1 cellular context compared by ENCODE assay signal in the genomic region with DNA sequence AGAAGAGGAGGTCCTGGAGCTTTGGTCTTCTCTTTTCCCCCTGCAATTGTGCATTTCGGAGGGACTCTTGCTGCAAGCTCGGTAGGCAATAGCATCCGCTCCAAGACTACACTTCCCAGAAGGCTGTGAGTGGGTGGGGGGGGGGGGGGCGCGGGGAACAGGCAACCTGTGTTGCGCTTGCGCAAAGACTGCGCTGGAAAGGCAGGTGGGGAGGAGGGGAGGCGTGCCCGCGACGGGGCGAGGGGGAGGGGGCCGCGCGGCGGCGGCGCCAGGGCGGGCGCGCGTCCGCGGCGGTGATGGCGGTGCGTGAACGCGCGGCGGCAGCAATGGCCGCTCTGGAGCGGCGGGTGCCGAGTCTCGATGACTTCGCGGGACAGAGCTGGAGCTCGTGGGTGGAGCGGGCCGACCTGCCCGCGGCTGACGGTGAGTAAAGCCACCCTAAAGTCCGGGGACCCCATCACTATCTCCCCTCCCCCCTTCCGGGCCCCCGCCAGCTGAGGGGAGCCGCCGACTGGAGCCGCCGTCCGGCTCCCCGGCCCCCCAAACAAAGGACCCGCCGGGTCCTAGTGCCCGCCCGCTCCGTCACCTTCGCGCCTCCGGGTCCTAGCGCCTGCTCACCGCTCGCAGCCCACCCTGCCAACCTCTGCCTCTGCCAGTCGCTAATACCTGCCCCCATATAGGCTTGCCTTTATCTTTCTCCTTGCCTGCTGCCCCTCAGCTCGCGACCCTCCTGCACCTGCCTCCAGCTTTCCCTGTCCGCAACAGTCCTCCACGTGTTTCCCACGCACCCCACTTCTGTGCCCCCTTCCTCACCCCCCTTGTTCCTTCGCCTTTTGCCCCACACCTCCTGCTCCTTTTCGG.
TF ChIP-seq lines count a peak whose summit lies in the region.

A gene with protein sequence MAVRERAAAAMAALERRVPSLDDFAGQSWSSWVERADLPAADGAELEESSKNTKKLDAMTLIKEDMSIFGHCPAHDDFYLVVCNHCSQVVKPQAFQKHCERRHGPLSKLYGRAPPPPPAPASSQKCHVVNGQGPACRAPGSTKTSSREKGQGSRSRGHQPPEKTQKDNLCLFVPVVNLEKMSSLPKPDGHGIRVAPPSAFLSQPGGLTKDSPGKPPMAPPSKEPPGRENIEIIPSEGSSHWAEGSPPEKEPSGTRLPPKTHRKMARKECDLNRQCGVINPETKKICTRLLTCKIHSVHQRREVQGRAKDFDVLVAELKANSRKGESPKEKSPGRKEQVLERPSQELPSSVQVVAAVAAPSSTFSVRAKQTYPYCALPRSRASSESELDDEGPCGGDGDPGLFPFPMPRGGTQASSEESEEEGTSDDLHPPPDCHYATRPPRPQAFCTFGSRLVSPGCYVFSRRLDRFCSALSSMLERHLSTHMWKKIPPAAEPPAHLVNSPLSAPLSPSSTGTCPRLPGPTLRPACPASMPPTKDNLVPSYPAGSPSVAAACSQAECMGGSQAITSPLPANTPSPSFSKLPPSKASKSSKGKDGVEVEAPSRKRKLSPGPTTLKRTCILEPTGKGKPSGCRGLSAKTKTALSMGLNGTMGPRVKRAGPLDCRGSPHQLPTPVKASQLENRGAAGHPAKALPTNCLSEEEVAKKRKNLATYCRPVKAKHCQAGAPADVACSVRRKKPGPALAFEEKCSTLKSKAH (plus strand): TSS at position 248 of the 861 bp plus-strand sequence. CDS start 49 bp downstream, at position 297.

TF ChIP-seq in HepG2, 621 proteins besides CTCF, POLR2A, EP300 and RAD21 (continued from another document and continues in another):
- TF ChIP-seq LBX2 (CRISPR knock-in tag; IDR thresholded peaks at IDR 0.05; ENCODE audit: borderline replicate concordance) (no peak), EZH2 (conservative IDR thresholded peaks at IDR 0.05; ENCODE audit: low read depth, low read length) (no peak), GATA4 (IDR thresholded peaks at IDR 0.05; ENCODE audit: borderline replicate concordance, low read depth) (peak; percentile 27; the same call in 1 of the 2 replicates), ZFP36L2 (CRISPR knock-in tag; IDR thresholded peaks at IDR 0.05) (no peak), ZFP82 (CRISPR knock-in tag; IDR thresholded peaks at IDR 0.05; ENCODE audit: borderline replicate concordance) (no peak), ZKSCAN5 (CRISPR knock-in tag; IDR thresholded peaks at IDR 0.05) (no peak), TCF7 (IDR thresholded peaks at IDR 0.05; ENCODE audit: low read depth) (no peak), GABPA (IDR thresholded peaks at IDR 0.05; ENCODE audit: low read depth, low read length) (no peak), GABPA (CRISPR knock-in tag; IDR thresholded peaks at IDR 0.05; ENCODE audit: low read depth) (peak; percentile 32; the same call in 1 of the 2 replicates), ZNF329 (CRISPR knock-in tag; IDR thresholded peaks at IDR 0.05; ENCODE audit: low read depth) (0 out of 2 replicates have a peak, but pooled peaks have one; percentile 43), PCBP1 (IDR thresholded peaks at IDR 0.05; ENCODE audit: borderline replicate concordance, low read depth, low read length) (peak; percentile 92), SMAD9 (CRISPR knock-in tag; IDR thresholded peaks at IDR 0.05) (peak; percentile 71; the same call in 1 of the 2 replicates), ONECUT2 (CRISPR knock-in tag; IDR thresholded peaks at IDR 0.05) (no peak), ELF3 (CRISPR knock-in tag; IDR thresholded peaks at IDR 0.05) (0 out of 2 replicates have a peak, but pooled peaks have one; percentile 59), ZNF367 (CRISPR knock-in tag; IDR thresholded peaks at IDR 0.05; ENCODE audit: borderline replicate concordance) (no peak), E2F1 (CRISPR knock-in tag; IDR thresholded peaks at IDR 0.05) (0 out of 2 replicates have a peak, but pooled peaks have one; percentile 39), ZNF691 (CRISPR knock-in tag; IDR thresholded peaks at IDR 0.05; ENCODE audit: borderline replicate concordance, low read depth) (peak; percentile 78), ZBTB25 (CRISPR knock-in tag; IDR thresholded peaks at IDR 0.05) (0 out of 2 replicates have a peak, but pooled peaks have one; percentile 17), ZNF790 (CRISPR knock-in tag; IDR thresholded peaks at IDR 0.05; ENCODE audit: borderline replicate concordance) (no peak), RXRB (CRISPR knock-in tag; IDR thresholded peaks at IDR 0.05; ENCODE audit: borderline replicate concordance) (0 out of 2 replicates have a peak, but pooled peaks have one; percentile 34), KDM5A (IDR thresholded peaks at IDR 0.05; ENCODE audit: borderline replicate concordance, low read length) (peak; percentile 66), ZNF138 (CRISPR knock-in tag; IDR thresholded peaks at IDR 0.05; ENCODE audit: low read depth) (no peak), ZFAT (CRISPR knock-in tag; conservative IDR thresholded peaks at IDR 0.05) (no peak)
- TF ChIP-seq, protein P1, sequence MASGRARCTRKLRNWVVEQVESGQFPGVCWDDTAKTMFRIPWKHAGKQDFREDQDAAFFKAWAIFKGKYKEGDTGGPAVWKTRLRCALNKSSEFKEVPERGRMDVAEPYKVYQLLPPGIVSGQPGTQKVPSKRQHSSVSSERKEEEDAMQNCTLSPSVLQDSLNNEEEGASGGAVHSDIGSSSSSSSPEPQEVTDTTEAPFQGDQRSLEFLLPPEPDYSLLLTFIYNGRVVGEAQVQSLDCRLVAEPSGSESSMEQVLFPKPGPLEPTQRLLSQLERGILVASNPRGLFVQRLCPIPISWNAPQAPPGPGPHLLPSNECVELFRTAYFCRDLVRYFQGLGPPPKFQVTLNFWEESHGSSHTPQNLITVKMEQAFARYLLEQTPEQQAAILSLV (CRISPR knock-in tag; IDR thresholded peaks at IDR 0.05; ENCODE audit: borderline replicate concordance): no peak; the same call in 1 of the 2 replicates
- TF ChIP-seq, protein P2, sequence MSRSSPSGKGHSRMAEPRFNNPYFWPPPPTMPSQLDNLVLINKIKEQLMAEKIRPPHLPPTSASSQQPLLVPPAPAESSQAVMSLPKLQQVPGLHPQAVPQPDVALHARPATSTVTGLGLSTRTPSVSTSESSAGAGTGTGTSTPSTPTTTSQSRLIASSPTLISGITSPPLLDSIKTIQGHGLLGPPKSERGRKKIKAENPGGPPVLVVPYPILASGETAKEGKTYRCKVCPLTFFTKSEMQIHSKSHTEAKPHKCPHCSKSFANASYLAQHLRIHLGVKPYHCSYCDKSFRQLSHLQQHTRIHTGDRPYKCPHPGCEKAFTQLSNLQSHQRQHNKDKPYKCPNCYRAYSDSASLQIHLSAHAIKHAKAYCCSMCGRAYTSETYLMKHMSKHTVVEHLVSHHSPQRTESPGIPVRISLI (CRISPR knock-in tag; IDR thresholded peaks at IDR 0.05; ENCODE audit: borderline replicate concordance): no peak
- TF ChIP-seq, protein P3, sequence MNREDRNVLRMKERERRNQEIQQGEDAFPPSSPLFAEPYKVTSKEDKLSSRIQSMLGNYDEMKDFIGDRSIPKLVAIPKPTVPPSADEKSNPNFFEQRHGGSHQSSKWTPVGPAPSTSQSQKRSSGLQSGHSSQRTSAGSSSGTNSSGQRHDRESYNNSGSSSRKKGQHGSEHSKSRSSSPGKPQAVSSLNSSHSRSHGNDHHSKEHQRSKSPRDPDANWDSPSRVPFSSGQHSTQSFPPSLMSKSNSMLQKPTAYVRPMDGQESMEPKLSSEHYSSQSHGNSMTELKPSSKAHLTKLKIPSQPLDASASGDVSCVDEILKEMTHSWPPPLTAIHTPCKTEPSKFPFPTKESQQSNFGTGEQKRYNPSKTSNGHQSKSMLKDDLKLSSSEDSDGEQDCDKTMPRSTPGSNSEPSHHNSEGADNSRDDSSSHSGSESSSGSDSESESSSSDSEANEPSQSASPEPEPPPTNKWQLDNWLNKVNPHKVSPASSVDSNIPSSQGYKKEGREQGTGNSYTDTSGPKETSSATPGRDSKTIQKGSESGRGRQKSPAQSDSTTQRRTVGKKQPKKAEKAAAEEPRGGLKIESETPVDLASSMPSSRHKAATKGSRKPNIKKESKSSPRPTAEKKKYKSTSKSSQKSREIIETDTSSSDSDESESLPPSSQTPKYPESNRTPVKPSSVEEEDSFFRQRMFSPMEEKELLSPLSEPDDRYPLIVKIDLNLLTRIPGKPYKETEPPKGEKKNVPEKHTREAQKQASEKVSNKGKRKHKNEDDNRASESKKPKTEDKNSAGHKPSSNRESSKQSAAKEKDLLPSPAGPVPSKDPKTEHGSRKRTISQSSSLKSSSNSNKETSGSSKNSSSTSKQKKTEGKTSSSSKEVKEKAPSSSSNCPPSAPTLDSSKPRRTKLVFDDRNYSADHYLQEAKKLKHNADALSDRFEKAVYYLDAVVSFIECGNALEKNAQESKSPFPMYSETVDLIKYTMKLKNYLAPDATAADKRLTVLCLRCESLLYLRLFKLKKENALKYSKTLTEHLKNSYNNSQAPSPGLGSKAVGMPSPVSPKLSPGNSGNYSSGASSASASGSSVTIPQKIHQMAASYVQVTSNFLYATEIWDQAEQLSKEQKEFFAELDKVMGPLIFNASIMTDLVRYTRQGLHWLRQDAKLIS (CRISPR knock-in tag; IDR thresholded peaks at IDR 0.05): no peak
- TF ChIP-seq, protein P4, sequence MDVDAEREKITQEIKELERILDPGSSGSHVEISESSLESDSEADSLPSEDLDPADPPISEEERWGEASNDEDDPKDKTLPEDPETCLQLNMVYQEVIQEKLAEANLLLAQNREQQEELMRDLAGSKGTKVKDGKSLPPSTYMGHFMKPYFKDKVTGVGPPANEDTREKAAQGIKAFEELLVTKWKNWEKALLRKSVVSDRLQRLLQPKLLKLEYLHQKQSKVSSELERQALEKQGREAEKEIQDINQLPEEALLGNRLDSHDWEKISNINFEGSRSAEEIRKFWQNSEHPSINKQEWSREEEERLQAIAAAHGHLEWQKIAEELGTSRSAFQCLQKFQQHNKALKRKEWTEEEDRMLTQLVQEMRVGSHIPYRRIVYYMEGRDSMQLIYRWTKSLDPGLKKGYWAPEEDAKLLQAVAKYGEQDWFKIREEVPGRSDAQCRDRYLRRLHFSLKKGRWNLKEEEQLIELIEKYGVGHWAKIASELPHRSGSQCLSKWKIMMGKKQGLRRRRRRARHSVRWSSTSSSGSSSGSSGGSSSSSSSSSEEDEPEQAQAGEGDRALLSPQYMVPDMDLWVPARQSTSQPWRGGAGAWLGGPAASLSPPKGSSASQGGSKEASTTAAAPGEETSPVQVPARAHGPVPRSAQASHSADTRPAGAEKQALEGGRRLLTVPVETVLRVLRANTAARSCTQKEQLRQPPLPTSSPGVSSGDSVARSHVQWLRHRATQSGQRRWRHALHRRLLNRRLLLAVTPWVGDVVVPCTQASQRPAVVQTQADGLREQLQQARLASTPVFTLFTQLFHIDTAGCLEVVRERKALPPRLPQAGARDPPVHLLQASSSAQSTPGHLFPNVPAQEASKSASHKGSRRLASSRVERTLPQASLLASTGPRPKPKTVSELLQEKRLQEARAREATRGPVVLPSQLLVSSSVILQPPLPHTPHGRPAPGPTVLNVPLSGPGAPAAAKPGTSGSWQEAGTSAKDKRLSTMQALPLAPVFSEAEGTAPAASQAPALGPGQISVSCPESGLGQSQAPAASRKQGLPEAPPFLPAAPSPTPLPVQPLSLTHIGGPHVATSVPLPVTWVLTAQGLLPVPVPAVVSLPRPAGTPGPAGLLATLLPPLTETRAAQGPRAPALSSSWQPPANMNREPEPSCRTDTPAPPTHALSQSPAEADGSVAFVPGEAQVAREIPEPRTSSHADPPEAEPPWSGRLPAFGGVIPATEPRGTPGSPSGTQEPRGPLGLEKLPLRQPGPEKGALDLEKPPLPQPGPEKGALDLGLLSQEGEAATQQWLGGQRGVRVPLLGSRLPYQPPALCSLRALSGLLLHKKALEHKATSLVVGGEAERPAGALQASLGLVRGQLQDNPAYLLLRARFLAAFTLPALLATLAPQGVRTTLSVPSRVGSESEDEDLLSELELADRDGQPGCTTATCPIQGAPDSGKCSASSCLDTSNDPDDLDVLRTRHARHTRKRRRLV (CRISPR knock-in tag; IDR thresholded peaks at IDR 0.05): no peak
- TF ChIP-seq, protein P5, sequence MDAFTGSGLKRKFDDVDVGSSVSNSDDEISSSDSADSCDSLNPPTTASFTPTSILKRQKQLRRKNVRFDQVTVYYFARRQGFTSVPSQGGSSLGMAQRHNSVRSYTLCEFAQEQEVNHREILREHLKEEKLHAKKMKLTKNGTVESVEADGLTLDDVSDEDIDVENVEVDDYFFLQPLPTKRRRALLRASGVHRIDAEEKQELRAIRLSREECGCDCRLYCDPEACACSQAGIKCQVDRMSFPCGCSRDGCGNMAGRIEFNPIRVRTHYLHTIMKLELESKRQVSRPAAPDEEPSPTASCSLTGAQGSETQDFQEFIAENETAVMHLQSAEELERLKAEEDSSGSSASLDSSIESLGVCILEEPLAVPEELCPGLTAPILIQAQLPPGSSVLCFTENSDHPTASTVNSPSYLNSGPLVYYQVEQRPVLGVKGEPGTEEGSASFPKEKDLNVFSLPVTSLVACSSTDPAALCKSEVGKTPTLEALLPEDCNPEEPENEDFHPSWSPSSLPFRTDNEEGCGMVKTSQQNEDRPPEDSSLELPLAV (CRISPR knock-in tag; conservative IDR thresholded peaks at IDR 0.05; ENCODE audit: low read depth): no peak
- TF ChIP-seq, protein P6, sequence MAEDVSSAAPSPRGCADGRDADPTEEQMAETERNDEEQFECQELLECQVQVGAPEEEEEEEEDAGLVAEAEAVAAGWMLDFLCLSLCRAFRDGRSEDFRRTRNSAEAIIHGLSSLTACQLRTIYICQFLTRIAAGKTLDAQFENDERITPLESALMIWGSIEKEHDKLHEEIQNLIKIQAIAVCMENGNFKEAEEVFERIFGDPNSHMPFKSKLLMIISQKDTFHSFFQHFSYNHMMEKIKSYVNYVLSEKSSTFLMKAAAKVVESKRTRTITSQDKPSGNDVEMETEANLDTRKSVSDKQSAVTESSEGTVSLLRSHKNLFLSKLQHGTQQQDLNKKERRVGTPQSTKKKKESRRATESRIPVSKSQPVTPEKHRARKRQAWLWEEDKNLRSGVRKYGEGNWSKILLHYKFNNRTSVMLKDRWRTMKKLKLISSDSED (CRISPR knock-in tag; IDR thresholded peaks at IDR 0.05): no peak
